9 cellular contexts compared by ENCODE assay signal in the genomic region with DNA sequence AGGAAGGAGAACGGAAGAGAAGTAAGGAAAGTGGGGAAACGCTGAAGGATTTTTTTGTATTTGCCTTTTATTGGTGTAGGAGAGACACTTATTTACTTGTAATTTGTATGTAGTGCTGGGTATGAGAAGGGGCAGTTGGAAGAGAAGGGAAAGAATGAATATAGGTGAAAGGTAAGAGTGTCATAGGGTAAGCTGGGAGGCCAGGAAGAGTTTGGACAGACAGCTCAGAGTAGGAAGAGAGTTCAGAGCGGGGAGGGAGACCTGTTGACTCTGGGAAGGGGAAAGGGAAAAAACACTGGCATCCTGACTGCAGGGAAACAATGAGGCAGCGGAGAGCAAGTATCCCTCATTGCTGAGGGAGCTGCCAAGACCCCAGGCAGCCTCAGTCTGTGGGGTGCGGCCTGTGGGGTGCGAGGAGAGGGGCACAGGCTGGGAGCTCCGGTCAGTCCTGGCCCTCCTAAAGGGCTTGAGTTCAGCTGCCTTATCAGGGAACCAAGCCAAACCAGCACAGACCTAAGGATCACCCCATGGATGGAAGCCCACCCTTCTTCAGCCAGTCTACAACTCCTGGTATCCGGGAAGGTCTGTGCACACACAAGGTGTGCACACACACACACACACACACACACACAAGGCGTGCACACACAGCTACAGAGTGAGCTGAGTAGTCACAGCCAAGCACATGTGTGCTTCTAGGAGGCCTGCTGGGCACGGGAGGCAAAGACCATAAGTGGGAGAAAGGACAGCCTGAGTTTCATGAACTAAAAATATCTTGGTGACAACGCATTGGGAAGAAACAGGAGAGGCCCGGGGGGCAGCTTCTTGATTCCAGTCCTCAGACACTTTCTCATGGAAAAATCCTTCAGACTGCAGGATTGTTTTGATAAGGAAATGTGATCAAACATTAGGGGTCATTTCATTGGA. TPM values are rescaled to one million over a fixed set of nuclear protein-coding genes. Genes with fewer than 3 reads are reported as not detected.
A peak's percentile ranks its signal among the peaks of the same experiment; 100 is the strongest.
DNase-seq lines count a peak whose midpoint lies in the region; ATAC-seq and TF ChIP-seq lines count a peak whose summit lies in the region.
"Had no signal": no experiment of that assay in that cellular context is flagged by ENCODE, and none has a peak within 500 bp of the region (broad histone marks: within the 10 kb centered on the region; RNA-seq: fewer than 3 reads in every experiment).

No MANE protein-coding gene starts in this region.

- intact Hi-C loops in transverse colon (cut with DNase I; ENCODE audit: low total_unique reads): loop anchor here (10.0 kb wide), 1 partner anchor 118 kb away; a partner anchor contains a TSS

- peaks cover 0 to 35% of the 10 kb centered on the region in 2 experiments for H3K36me3 ChIP-seq in mesenchymal stem cell (ENCODE audit: control insufficient read depth in 1 of 2, insufficient read depth in 2 of 2, low read depth in 1 of 2, low read length in 2 of 2)
- H3K36me3 ChIP-seq in transverse colon: no peaks in the 10 kb centered on the region

- peak overlapping the region; percentile 95 for H2BK120ac ChIP-seq in mesenchymal stem cell (ENCODE audit: low read depth, low read length)

- no peak overlapping the region for H2BK5ac ChIP-seq in mesenchymal stem cell (ENCODE audit: low read depth, low read length, poor library complexity, severe bottlenecking)

- peak overlapping the region; percentile 95 for H4K8ac ChIP-seq in mesenchymal stem cell (ENCODE audit: low read length)

- H2AFZ ChIP-seq in mesenchymal stem cell (ENCODE audit: low read depth, low read length): no peak overlapping the region

- in situ Hi-C loops in transverse colon (cut with MboI; ENCODE audit: low pct_ligation_motif_present in 1 of 4, low pct_unique_long_range_greater_than_20kb in 1 of 4, low sequenced_read_pairs in 3 of 4): loop anchor here in 1 of 4 donors (25.0 kb wide), 1 partner anchor 340 kb away; a partner anchor contains a TSS

- ATAC-seq in GM18907 (IDR thresholded peaks at IDR 0.05; ENCODE audit: unreplicated experiment): no peak

- DNase-seq in DMS 273 (lab: John Stamatoyannopoulos, UW; ENCODE audit: unreplicated experiment) (peak; percentile 36), DMS 273 treated with DMSO at 0.1 percent for 48 hours (lab: John Stamatoyannopoulos, UW) (no peak), dedifferentiated amniotic fluid mesenchymal stem cell (ENCODE audit: extremely low spot score) (peak; percentile 81), mesenchymal stem cell (peak; percentile 93), transverse colon (peak; percentile 21), DMS53 (lab: John Stamatoyannopoulos, UW) (no peak)
- no peak for DNase-seq in stimulated activated CD8-positive, alpha-beta memory T cell treated with anti-CD3 and anti-CD28 coated beads, Interleukin-4, amount 100 ng/mL, for 48 hours

- H3K4me2 ChIP-seq in mesenchymal stem cell (ENCODE audit: low read length, poor library complexity, severe bottlenecking): no peak overlapping the region

- peak overlapping the region; percentile 98 for H4K91ac ChIP-seq in mesenchymal stem cell (ENCODE audit: low read length)

- peak overlapping the region; percentile 88 to 97 for H3K18ac ChIP-seq in mesenchymal stem cell (ENCODE audit: low read depth in 1 of 2, low read length in 2 of 2)

- H3K9ac ChIP-seq in mesenchymal stem cell (ENCODE audit: low read length): peak overlapping the region; percentile 99

- H3K14ac ChIP-seq in mesenchymal stem cell (ENCODE audit: low read length in 2 of 2): peak overlapping the region in 1 of 2 experiments; percentile 94

- peak overlapping the region; percentile 43 for H3K27ac ChIP-seq in mesenchymal stem cell (ENCODE audit: low read length, poor library complexity, severe bottlenecking)
- H3K27ac ChIP-seq in transverse colon: peak overlapping the region; percentile 87 to 98 (median 95)
- H3K27ac ChIP-seq: 22Rv1 had no signal

- H3K9me3 ChIP-seq in mesenchymal stem cell (ENCODE audit: control insufficient read depth, low read length) (no peaks in the 10 kb centered on the region), transverse colon (no peaks in the 10 kb centered on the region)

- H3K27me3 ChIP-seq in mesenchymal stem cell (ENCODE audit: control insufficient read depth in 1 of 2, insufficient read depth in 1 of 2, low read length in 2 of 2): no peaks in the 10 kb centered on the region
- no peaks in the 10 kb centered on the region for H3K27me3 ChIP-seq in transverse colon

- peak overlapping the region; percentile 84 to 99 for H2BK12ac ChIP-seq in mesenchymal stem cell (ENCODE audit: low read length in 2 of 2)

- H3K4me1 ChIP-seq in mesenchymal stem cell (ENCODE audit: control insufficient read depth, insufficient read depth, low read depth, low read length) (peaks cover 22% of the 10 kb centered on the region), transverse colon (peaks cover 46 to 80% (median 68%) of the 10 kb centered on the region in 4 donors)

- H3K4me3 ChIP-seq in mesenchymal stem cell (ENCODE audit: insufficient read depth in 1 of 2, low read depth in 1 of 2, low read length in 2 of 2) (peak overlapping the region in 1 of 2 experiments; percentile 86), transverse colon (peak overlapping the region in 1 of 4 donors; percentile 68)

- H3K4ac ChIP-seq in mesenchymal stem cell (ENCODE audit: low read depth in 1 of 2, low read length in 2 of 2): peak overlapping the region; percentile 80 to 94

- no peak for TF ChIP-seq POLR2A in transverse colon (IDR thresholded peaks at IDR 0.05)

- no peak for TF ChIP-seq CTCF in transverse colon (IDR thresholded peaks at IDR 0.05)

- TF ChIP-seq EP300 in transverse colon (IDR thresholded peaks at IDR 0.05; ENCODE audit: low read depth): no peak

- H3K79me1 ChIP-seq in mesenchymal stem cell (replicated peaks; ENCODE audit: low read length, poor library complexity, severe bottlenecking): peaks cover 24% of the 10 kb centered on the region

- 62% methylated on average over 12 of the region's 12 CpGs for WGBS in mesenchymal stem cell
- WGBS in transverse colon (ENCODE audit: low coverage in 1 of 2), 2 donors: 23 to 33% methylated on average over 6 to 12 of the region's 12 CpGs

- H2AK5ac ChIP-seq in mesenchymal stem cell (ENCODE audit: low read length, severe bottlenecking): peak overlapping the region; percentile 3

- peak overlapping the region in 1 of 2 experiments; percentile 75 for H3K23ac ChIP-seq in mesenchymal stem cell (ENCODE audit: low read length in 2 of 2)

- H2BK15ac ChIP-seq in mesenchymal stem cell (ENCODE audit: low read depth, poor library complexity, severe bottlenecking): peak overlapping the region; percentile 75

RNA-seq across cellular contexts. Expression of a gene that starts 2.9 kb away (rescaled TPM):
- polyA plus RNA-seq in mesenchymal stem cell (2013, experiment 1 of 2): 12.5 TPM
- 13.1 TPM for polyA plus RNA-seq in mesenchymal stem cell (2013, experiment 2 of 2)
- 10 to 100 TPM; 33.0 to 57.8 (median 54.5) TPM for total RNA-seq in transverse colon

Comparison
In these comparisons a context has a peak if more than half of its experiments do, and no peak if none do; other contexts are left out.
1. DNase-seq: peak in DMS 273 (single experiment), dedifferentiated amniotic fluid mesenchymal stem cell (single experiment), mesenchymal stem cell (single experiment) and transverse colon (single experiment); none in DMS 273 treated with DMSO at 0.1 percent for 48 hours (single experiment), DMS53 (single experiment) and stimulated activated CD8-positive, alpha-beta memory T cell treated with anti-CD3 and anti-CD28 coated beads, Interleukin-4, amount 100 ng/mL, for 48 hours (single experiment).